28 cellular contexts compared by ENCODE assay signal in genomic region chr4:130896920-130897319, GRCh38.
"Had no signal": no experiment of that assay in that cellular context is flagged by ENCODE, and none has a peak within 500 bp of the region (broad histone marks: within the 10 kb centered on the region; RNA-seq: fewer than 3 reads in every experiment).

No MANE protein-coding gene starts in this region.

- FAIRE-seq: colon, endometrium, endothelial cell of umbilical vein, frontal cortex had no signal

- H3K9me3 Mint-ChIP-seq: dendritic cell treated with granulocyte-macrophage colony-stimulating factor and Interleukin-4, amounts not matched to agents 40 ng/mL and 50 ng/mL, for 4 days; endodermal cell had no signal

- ATAC-seq: esophagus mucosa, foreskin keratinocyte, gastrocnemius medialis, gastroesophageal sphincter, heart left ventricle, heart right ventricle had no signal

- H3K27ac Mint-ChIP-seq: dendritic cell treated with granulocyte-macrophage colony-stimulating factor and Interleukin-4, amounts not matched to agents 40 ng/mL and 50 ng/mL, for 4 days; endodermal cell had no signal

- H3K9me3 ChIP-seq: colonic mucosa, esophagus muscularis mucosa, esophagus squamous epithelium, gastrocnemius medialis, gastroesophageal sphincter, heart left ventricle had no signal

- H3K27ac ChIP-seq: colonic mucosa, coronary artery, dorsolateral prefrontal cortex, epithelial cell of prostate, esophagus muscularis mucosa, esophagus squamous epithelium, foreskin keratinocyte, gastrocnemius medialis, gastroesophageal sphincter, heart left ventricle, heart right ventricle had no signal

- H3K27me3 Mint-ChIP-seq: dendritic cell treated with granulocyte-macrophage colony-stimulating factor and Interleukin-4, amounts not matched to agents 40 ng/mL and 50 ng/mL, for 4 days had no signal

- H3K27me3 ChIP-seq: colonic mucosa, dorsolateral prefrontal cortex, esophagus muscularis mucosa, esophagus squamous epithelium, foreskin keratinocyte, gastrocnemius medialis, gastroesophageal sphincter, heart left ventricle, heart right ventricle had no signal

- H3K4me1 ChIP-seq: colonic mucosa, esophagus muscularis mucosa, esophagus squamous epithelium, foreskin keratinocyte, gastrocnemius medialis, gastroesophageal sphincter, heart left ventricle, heart right ventricle had no signal

- H3K4me3 Mint-ChIP-seq: dendritic cell treated with granulocyte-macrophage colony-stimulating factor and Interleukin-4, amounts not matched to agents 40 ng/mL and 50 ng/mL, for 4 days; endodermal cell had no signal

- DNase-seq: colonic mucosa; cortex of kidney; dermis blood vessel endothelial cell; dorsolateral prefrontal cortex; effector CD4-positive, alpha-beta T cell; effector CD8-positive, alpha-beta T cell; effector memory CD4-positive, alpha-beta T cell; endodermal cell; erythroblast; esophagus squamous epithelium; foreskin fibroblast; foreskin keratinocyte; foreskin melanocyte; gastrocnemius medialis; glutamatergic neuron; head of caudate nucleus; heart left ventricle; heart right ventricle had no signal

- H3K36me3 ChIP-seq: colonic mucosa, esophagus muscularis mucosa, esophagus squamous epithelium, gastrocnemius medialis, gastroesophageal sphincter, heart left ventricle, heart right ventricle had no signal

- H3K4me3 ChIP-seq: colonic mucosa, coronary artery, dorsolateral prefrontal cortex, esophagus muscularis mucosa, esophagus squamous epithelium, gastrocnemius medialis, gastroesophageal sphincter, heart left ventricle, heart right ventricle had no signal
